In genomic region chr2:62432407-62432806, GRCh38 we compare ENCODE assay signal across 25 cellular contexts.
A peak's percentile ranks its signal among the peaks of the same experiment; 100 is the strongest.
DNase-seq lines count a peak whose midpoint lies in the region; ATAC-seq, FAIRE-seq and TF ChIP-seq lines count a peak whose summit lies in the region.
"Had no signal": no experiment of that assay in that cellular context is flagged by ENCODE, and none has a peak within 500 bp of the region (broad histone marks: within the 10 kb centered on the region; RNA-seq: fewer than 3 reads in every experiment).

No MANE protein-coding gene starts in this region.

- TF ChIP-seq EP300 in GM12878 (IDR thresholded peaks at IDR 0.05; ENCODE audit: borderline replicate concordance in 1 of 2, control insufficient read depth in 1 of 2, low read depth in 2 of 2, low read length in 2 of 2), result no peak

- H2AFZ ChIP-seq in GM12878 (ENCODE audit: control insufficient read depth, low read depth, low read length) (no peak overlapping the region), trophoblast cell (ENCODE audit: insufficient read depth, low read length, poor library complexity) (no peak overlapping the region)

- RAD21 ChIA-PET in GM12878 (lab: Charles Lee; ENCODE audit: unreplicated experiment), result interaction anchor here (0.6 to 1.9 kb wide), 3 partner anchors 19 to 447 kb away, joined by 3 to 6 read pairs (median 5); no protein-coding TSS in a partner anchor

- no peak overlapping the region for H3K9ac ChIP-seq in GM12878 (ENCODE audit: control insufficient read depth, insufficient read depth, low read length)
- peak overlapping the region; percentile 51 for H3K9ac ChIP-seq in trophoblast cell (ENCODE audit: low read length)
- H3K9ac ChIP-seq: BLaER1 had no signal

- no peaks in the 10 kb centered on the region for H3K4me1 ChIP-seq in HEK293 (ENCODE audit: control insufficient read depth, insufficient read depth, low read length)
- peaks cover 17% of the 10 kb centered on the region for H3K4me1 ChIP-seq in GM12878 (ENCODE audit: control insufficient read depth, insufficient read depth, low read length)
- no peaks in the 10 kb centered on the region for H3K4me1 ChIP-seq in trophoblast cell (ENCODE audit: control insufficient read depth in 1 of 2, insufficient read depth in 2 of 2, low read length in 2 of 2)
- H3K4me1 ChIP-seq: BE2C had no signal

- no peak overlapping the region for H3K4me2 ChIP-seq in GM12878 (ENCODE audit: control insufficient read depth, insufficient read depth)
- H3K4me2 ChIP-seq in trophoblast cell (ENCODE audit: low read length), result no peak overlapping the region
- H3K4me2 ChIP-seq: BLaER1 had no signal

- H3K27ac ChIP-seq in HEK293 (ENCODE audit: extremely low read depth, low read depth, low read length) (no peak overlapping the region), GM12878 (ENCODE audit: control insufficient read depth, insufficient read depth) (no peak overlapping the region), trophoblast cell (ENCODE audit: low read depth, low read length) (no peak overlapping the region)
- H3K27ac ChIP-seq: BLaER1 had no signal

- H2BK12ac ChIP-seq in trophoblast cell (ENCODE audit: low read length), result no peak overlapping the region

- H3K4me3 ChIP-seq in HEK293 (ENCODE audit: low read depth, low read length) (no peak overlapping the region), GM12878 (no peak overlapping the region), trophoblast cell (ENCODE audit: low read depth, low read length) (no peak overlapping the region)
- H3K4me3 ChIP-seq: BLaER1 had no signal

- CTCF ChIA-PET in HEK293 (lab: Yijun Ruan, JAX) (interaction anchor here (1.4 kb wide), 1 partner anchor 12 kb away, joined by 5 read pairs; no protein-coding TSS in a partner anchor), GM12878 (lab: Yijun Ruan, JAX) (interaction anchor here (1.6 kb wide), 2 partner anchors 11 kb away, joined by 4 to 6 read pairs; no protein-coding TSS in a partner anchor)

- ATAC-seq in GM12878, result no peak

- FAIRE-seq in GM12878 (lab: Jason Lieb, UNC), result no peak
- FAIRE-seq: A204.1, GM12892, GM18507 had no signal

- no peak for TF ChIP-seq CTCF in HEK293 (tag by site-specific recombination; IDR thresholded peaks at IDR 0.05)
- no peak for TF ChIP-seq CTCF in GM12878 (IDR thresholded peaks at IDR 0.05 in 2 of 3, conservative IDR thresholded peaks at IDR 0.05 in 1 of 3; ENCODE audit: control insufficient read depth in 2 of 3, extremely low read depth in 1 of 3, insufficient read depth in 1 of 3, low read depth in 3 of 3, low read length in 3 of 3)

- BruUV-seq in GM12878 (replicated peaks; lab: Mats Ljungman, UMichigan), result no TSS peak

- no peaks in the 10 kb centered on the region for H3K9me3 ChIP-seq in HEK293 (ENCODE audit: control insufficient read depth, insufficient read depth, low read depth, low read length)
- H3K9me3 ChIP-seq in GM12878 (replicated peaks; ENCODE audit: control insufficient read depth, insufficient read depth, low read length), result no peaks in the 10 kb centered on the region; the same call in 2 of the 3 replicates
- peaks cover 3% of the 10 kb centered on the region for H3K9me3 ChIP-seq in trophoblast cell (ENCODE audit: insufficient read depth, low read depth, low read length)
- H3K9me3 ChIP-seq: BE2C had no signal

- 76% methylated on average over 3 of the region's 3 CpGs for WGBS in GM12878 (ENCODE audit: insufficient coverage, insufficient replicate concordance, low lambda C conversion rate, missing lambda C conversion rate)
- no CpG with 5 or more reads among the region's 3 CpGs for WGBS in trophoblast cell (ENCODE audit: extremely low coverage, insufficient coverage, insufficient read length)

- no peak for TF ChIP-seq POLR2A in GM12878 (IDR thresholded peaks at IDR 0.05; ENCODE audit: low read depth, low read length)

- H3K27me3 ChIP-seq in GM12878 (replicated peaks in 1 of 2; ENCODE audit: control insufficient read depth in 2 of 2, insufficient read depth in 2 of 2, low read length in 1 of 2) (no peaks in the 10 kb centered on the region), trophoblast cell (ENCODE audit: insufficient read depth, low read length) (no peaks in the 10 kb centered on the region)
- H3K27me3 ChIP-seq: BE2C, BLaER1 had no signal

- POLR2A ChIA-PET in HEK293 (lab: Yijun Ruan, JAX) (interaction anchor here (0.7 kb wide), 1 partner anchor 565 kb away, joined by 3 read pairs; no protein-coding TSS in a partner anchor), GM12878 (lab: Charles Lee) (interaction anchor here (0.6 to 0.8 kb wide), 2 partner anchors 17 to 126 kb away, joined by 3 to 6 read pairs; no protein-coding TSS in a partner anchor)

- H3K36me3 ChIP-seq in HEK293 (ENCODE audit: control insufficient read depth in 2 of 2, insufficient read depth in 1 of 2, low read length in 2 of 2) (no peaks in the 10 kb centered on the region), GM12878 (ENCODE audit: control insufficient read depth in 2 of 2, insufficient read depth in 2 of 2, low read length in 1 of 2) (no peaks in the 10 kb centered on the region), trophoblast cell (ENCODE audit: control insufficient read depth in 1 of 2, insufficient read depth in 2 of 2, low read length in 2 of 2) (no peaks in the 10 kb centered on the region)
- H3K36me3 ChIP-seq: BE2C, BLaER1 had no signal

- intact Hi-C loops in GM12878 (cut with micrococcal nuclease; ENCODE audit: unreplicated experiment), result no loop called here

- H3K4ac ChIP-seq in trophoblast cell (ENCODE audit: low read depth, low read length), result no peak overlapping the region

- DNase-seq in GM12878 (ENCODE audit: low read depth, low spot score) (no peak), trophoblast cell (no peak), GM03348 (ENCODE audit: low spot score) (no peak), mucosa of gallbladder (ENCODE audit: low spot score) (no peak), GM19240 (ENCODE audit: insufficient read length, low spot score) (no peak)
- DNase-seq: 8988T; ACHN; BE2C; C1 segment of cervical spinal cord; CD4-positive, alpha-beta memory T cell; CD4-positive, CD25-positive, alpha-beta regulatory T cell; CD8-positive, alpha-beta memory T cell; COR-L47; DMS 273 treated with DMSO at 0.1 percent for 48 hours; DMS153; DMS53; DMS79; DND-41; EL; GDM1 had no signal

- no peak for TF ChIP-seq RAD21 in GM12878 (IDR thresholded peaks at IDR 0.05; ENCODE audit: insufficient read depth, low read depth, low read length)

- no peak overlapping the region for H4K91ac ChIP-seq in trophoblast cell (ENCODE audit: low read depth, low read length)

- H4K12ac ChIP-seq in trophoblast cell (ENCODE audit: low read depth, low read length), result no peak overlapping the region

- H3K79me2 ChIP-seq in GM12878 (ENCODE audit: control insufficient read depth, insufficient read depth, low read length) (no peaks in the 10 kb centered on the region), trophoblast cell (ENCODE audit: control insufficient read depth, insufficient read depth, low read length, poor library complexity) (no peaks in the 10 kb centered on the region)

- H2BK120ac ChIP-seq in trophoblast cell (ENCODE audit: insufficient read depth, low read length, poor library complexity), result no peak overlapping the region

- no peaks in the 10 kb centered on the region for H4K20me1 ChIP-seq in GM12878 (ENCODE audit: control insufficient read depth, insufficient read depth)
- H4K20me1 ChIP-seq: BLaER1 had no signal

- H2AK5ac ChIP-seq in trophoblast cell (ENCODE audit: low read length), result no peak overlapping the region

- H3K79me1 ChIP-seq in trophoblast cell (ENCODE audit: low read length), result no peaks in the 10 kb centered on the region

- H3K14ac ChIP-seq in trophoblast cell (ENCODE audit: low read length), result no peak overlapping the region

- H4K8ac ChIP-seq in trophoblast cell (ENCODE audit: low read depth, low read length), result no peak overlapping the region

- no peak overlapping the region for H3K23ac ChIP-seq in trophoblast cell (ENCODE audit: low read length)

- H2BK5ac ChIP-seq in trophoblast cell (ENCODE audit: low read depth, low read length, poor library complexity), result no peak overlapping the region

- in situ Hi-C loops in GM12878 (cut with MboI), result no loop called here

- no peak overlapping the region for H3K18ac ChIP-seq in trophoblast cell (ENCODE audit: low read length)

- SMC1A ChIA-PET in GM12878 (lab: Charles Lee; ENCODE audit: uncharacterized antibody, unreplicated experiment), result interaction anchor here (0.8 to 2.2 kb wide), 4 partner anchors 11 to 22 kb away, joined by 3 to 8 read pairs (median 4); no protein-coding TSS in a partner anchor

TF ChIP-seq in HEK293, 187 proteins besides CTCF, POLR2A, EP300 and RAD21:
- TF ChIP-seq EGR2 (tag by site-specific recombination; IDR thresholded peaks at IDR 0.05; ENCODE audit: low read depth) (peak; percentile 60; the same call in 1 of the 2 replicates), ZNF776 (tag by site-specific recombination; IDR thresholded peaks at IDR 0.05; ENCODE audit: borderline replicate concordance) (no peak), ZFHX2 (tag by site-specific recombination; conservative IDR thresholded peaks at IDR 0.05) (peak; percentile 63)
- TF ChIP-seq, protein P1, sequence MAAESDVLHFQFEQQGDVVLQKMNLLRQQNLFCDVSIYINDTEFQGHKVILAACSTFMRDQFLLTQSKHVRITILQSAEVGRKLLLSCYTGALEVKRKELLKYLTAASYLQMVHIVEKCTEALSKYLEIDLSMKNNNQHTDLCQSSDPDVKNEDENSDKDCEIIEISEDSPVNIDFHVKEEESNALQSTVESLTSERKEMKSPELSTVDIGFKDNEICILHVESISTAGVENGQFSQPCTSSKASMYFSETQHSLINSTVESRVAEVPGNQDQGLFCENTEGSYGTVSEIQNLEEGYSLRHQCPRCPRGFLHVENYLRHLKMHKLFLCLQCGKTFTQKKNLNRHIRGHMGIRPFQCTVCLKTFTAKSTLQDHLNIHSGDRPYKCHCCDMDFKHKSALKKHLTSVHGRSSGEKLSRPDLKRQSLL (tag by site-specific recombination; IDR thresholded peaks at IDR 0.05), result no peak
